ENCODE assay signal across 1 cellular context in the genomic region with DNA sequence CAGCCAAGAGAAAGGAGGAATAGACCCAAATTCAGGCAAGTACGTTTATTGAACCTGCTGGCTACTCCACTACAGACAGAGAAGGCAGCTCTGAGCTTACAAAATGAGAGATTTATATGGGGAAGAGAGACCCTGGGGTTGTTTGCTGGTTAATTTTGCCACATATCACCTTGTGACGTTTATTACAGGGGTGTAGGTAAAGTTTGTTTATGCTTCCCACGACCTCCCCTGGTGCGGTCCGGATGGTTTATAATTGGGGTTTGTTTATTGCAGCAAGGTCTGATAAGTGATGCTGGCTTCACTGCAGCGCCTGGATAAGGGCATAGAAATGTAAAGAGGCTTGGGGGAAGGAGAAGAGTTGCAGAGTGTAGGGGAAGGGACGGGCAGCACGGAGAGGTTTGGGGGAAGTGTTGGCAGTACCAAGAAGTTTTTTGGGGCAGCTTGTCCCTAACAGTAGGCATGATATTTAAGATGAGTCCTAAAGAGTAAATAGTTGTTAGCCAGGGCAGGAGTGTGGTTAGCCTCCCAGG.
TF ChIP-seq lines count a peak whose summit lies in the region.

No MANE protein-coding gene starts in this region.

TF ChIP-seq in H1, 55 proteins besides CTCF, POLR2A, EP300 and RAD21:
- TF ChIP-seq, protein P1, sequence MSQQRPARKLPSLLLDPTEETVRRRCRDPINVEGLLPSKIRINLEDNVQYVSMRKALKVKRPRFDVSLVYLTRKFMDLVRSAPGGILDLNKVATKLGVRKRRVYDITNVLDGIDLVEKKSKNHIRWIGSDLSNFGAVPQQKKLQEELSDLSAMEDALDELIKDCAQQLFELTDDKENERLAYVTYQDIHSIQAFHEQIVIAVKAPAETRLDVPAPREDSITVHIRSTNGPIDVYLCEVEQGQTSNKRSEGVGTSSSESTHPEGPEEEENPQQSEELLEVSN (IDR thresholded peaks at IDR 0.05) = no peak
- TF ChIP-seq NANOG (IDR thresholded peaks at IDR 0.05; ENCODE audit: insufficient read depth, low read depth, low read length, poor library complexity, severe bottlenecking) = no peak
- no peak for TF ChIP-seq SP1 (IDR thresholded peaks at IDR 0.05; ENCODE audit: low read depth, low read length)
- no peak for TF ChIP-seq MAFK (IDR thresholded peaks at IDR 0.05; ENCODE audit: low read depth, low read length)
- no peak for TF ChIP-seq YY1 (IDR thresholded peaks at IDR 0.05; ENCODE audit: low read depth, low read length)
TF ChIP-seq in H1: peak in this region for 0.
